In the genomic region with DNA sequence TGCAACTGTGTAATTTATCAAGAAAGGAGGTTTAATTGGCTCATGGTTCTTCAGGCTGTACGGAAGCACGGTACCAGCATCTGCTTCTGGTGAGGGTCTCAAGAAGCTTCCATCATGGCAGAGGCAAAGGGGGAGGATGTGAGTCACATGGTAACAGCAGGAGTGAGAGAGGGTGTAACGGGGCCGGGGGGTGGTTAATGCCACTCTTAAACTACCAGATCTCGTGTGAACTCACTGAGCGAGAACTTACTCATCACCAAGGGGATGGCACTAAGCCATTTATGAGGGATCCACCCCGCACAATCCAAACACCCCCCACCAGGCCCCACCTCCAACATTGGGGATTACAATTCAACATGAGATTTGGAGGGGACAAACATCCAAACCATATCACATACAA, we compare ENCODE assay signal across 23 cellular contexts.
"Had no signal": no experiment of that assay in that cellular context is flagged by ENCODE, and none has a peak within 500 bp of the region (broad histone marks: within the 10 kb centered on the region; RNA-seq: fewer than 3 reads in every experiment).

No MANE protein-coding gene starts in this region.

- H3K36me3 ChIP-seq: gastrocnemius medialis, ovary, spleen, thoracic aorta, tibial nerve, upper lobe of left lung had no signal

- H3K27me3 ChIP-seq: gastrocnemius medialis, ovary, upper lobe of left lung had no signal

- H3K27ac ChIP-seq: epithelial cell of prostate, gastrocnemius medialis, ovary, psoas muscle, skin epidermis, spleen, thoracic aorta, tibial nerve, upper lobe of left lung had no signal

- ATAC-seq: esophagus mucosa; gastrocnemius medialis; left lobe of liver; natural killer cell; psoas muscle; right cardiac atrium; stimulated activated naive B cell treated with anti-CD40 and anti-IgM and Interleukin-4, amounts not matched to agents 10 μg/mL and 1 μg/mL and 100 μg/mL, for 72 hours had no signal

- H3K4me3 ChIP-seq: gastrocnemius medialis, lung, ovary, psoas muscle, skin epidermis, spleen, thoracic aorta, tibial nerve, upper lobe of left lung had no signal

- H3K9me3 ChIP-seq: ovary, psoas muscle, thoracic aorta, upper lobe of left lung had no signal

- DNase-seq: effector CD8-positive, alpha-beta T cell; endodermal cell; foreskin fibroblast; gastrocnemius medialis; natural killer cell; occipital lobe; ovary; posterior cingulate gyrus; psoas muscle; right cardiac atrium; spleen; stimulated activated CD4-positive, alpha-beta T cell treated with anti-CD3 and anti-CD28 coated beads, Interleukin-2, amount 100 ng/mL, for 48 hours; stimulated activated naive B cell treated with anti-CD40 and anti-IgM and Interleukin-4, amounts not matched to agents 10 μg/mL and 1 μg/mL and 100 μg/mL, for 72 hours; upper lobe of left lung had no signal

- FAIRE-seq: keratinocyte, urothelium cell line had no signal

- H3K4me1 ChIP-seq: psoas muscle had no signal
